Comparison of ENCODE assay signal across 1 cellular context in genomic region chr15:90232941-90233700, GRCh38.
TF ChIP-seq lines count a peak whose summit lies in the region.

No MANE protein-coding gene starts in this region.

TF ChIP-seq in GM12878, 131 proteins besides CTCF, POLR2A, EP300 and RAD21:
- TF ChIP-seq CREB1 (IDR thresholded peaks at IDR 0.05; ENCODE audit: low read depth) (no peak), SMC3 (IDR thresholded peaks at IDR 0.05; ENCODE audit: borderline replicate concordance, low read length) (peak; percentile 12; the same call in 1 of the 2 replicates), ZNF687 (IDR thresholded peaks at IDR 0.05) (peak; percentile 3; the same call in 1 of the 2 replicates), FOXK2 (IDR thresholded peaks at IDR 0.05) (no peak), ZNF24 (IDR thresholded peaks at IDR 0.05) (no peak), CBFB (IDR thresholded peaks at IDR 0.05; ENCODE audit: low read depth) (0 out of 2 replicates have a peak, but pooled peaks have one; percentile 25), SIX5 (IDR thresholded peaks at IDR 0.05; ENCODE audit: low read depth, low read length, severe bottlenecking) (no peak), SPI1 (IDR thresholded peaks at IDR 0.05; ENCODE audit: borderline replicate concordance, insufficient read depth, low read depth, low read length) (no peak), MAX (IDR thresholded peaks at IDR 0.05; ENCODE audit: low read depth, low read length) (no peak; the same call in 1 of the 2 replicates), IKZF2 (IDR thresholded peaks at IDR 0.05) (peak; percentile 21 to 37; a peak in 3 of 4 replicates), E2F4 (IDR thresholded peaks at IDR 0.05; ENCODE audit: low read depth, low read length) (no peak), LARP7 (IDR thresholded peaks at IDR 0.05) (0 out of 2 replicates have a peak, but pooled peaks have one; percentile 75), MEF2B (IDR thresholded peaks at IDR 0.05; ENCODE audit: partially characterized antibody, poor library complexity, severe bottlenecking) (peak; percentile 36), POLR2AphosphoS5 (IDR thresholded peaks at IDR 0.05; ENCODE audit: low read length) (0 out of 2 replicates have a peak, but pooled peaks have one; percentile 2), RFX5 (IDR thresholded peaks at IDR 0.05; ENCODE audit: low read depth, low read length) (no peak), EGR1 (IDR thresholded peaks at IDR 0.05; ENCODE audit: borderline replicate concordance in 1 of 2, low read depth in 2 of 2, low read length in 2 of 2) (peak in 1 of 2 experiments; percentile 26; a peak in 1 of 3 replicates), BCL11A (IDR thresholded peaks at IDR 0.05; ENCODE audit: low read depth, low read length) (no peak), ZNF384 (IDR thresholded peaks at IDR 0.05; ENCODE audit: borderline replicate concordance, low read depth, low read length) (no peak), NR2F1 (conservative IDR thresholded peaks at IDR 0.05) (peak; percentile 82), POLR2AphosphoS2 (IDR thresholded peaks at IDR 0.05; ENCODE audit: low read depth, low read length) (0 out of 2 replicates have a peak, but pooled peaks have one; percentile 10), PML (IDR thresholded peaks at IDR 0.05; ENCODE audit: low read length) (no peak), RUNX3 (IDR thresholded peaks at IDR 0.05; ENCODE audit: low read length) (peak; percentile 52), STAT1 (conservative IDR thresholded peaks at IDR 0.05) (no peak), ESRRA (IDR thresholded peaks at IDR 0.05; ENCODE audit: low read length) (no peak), ZBED1 (IDR thresholded peaks at IDR 0.05; ENCODE audit: borderline replicate concordance) (no peak), MYB (IDR thresholded peaks at IDR 0.05; ENCODE audit: borderline replicate concordance, low read depth, low read length) (no peak), NR2C1 (IDR thresholded peaks at IDR 0.05) (peak; percentile 59)
